ENCODE assay signal across 2 cellular contexts in genomic region chr10:95395947-95396449, GRCh38.
TF ChIP-seq lines count a peak whose summit lies in the region.

No MANE protein-coding gene starts in this region.

TF ChIP-seq in Ishikawa, 13 proteins besides CTCF, POLR2A, EP300 and RAD21 (continued from another document):
- no peak for TF ChIP-seq EGR1 (IDR thresholded peaks at IDR 0.05)
- no peak for TF ChIP-seq TAF1 (IDR thresholded peaks at IDR 0.05; ENCODE audit: low read depth)
- TF ChIP-seq CREB1 (IDR thresholded peaks at IDR 0.05; ENCODE audit: low read depth), result no peak
- TF ChIP-seq, protein P1, sequence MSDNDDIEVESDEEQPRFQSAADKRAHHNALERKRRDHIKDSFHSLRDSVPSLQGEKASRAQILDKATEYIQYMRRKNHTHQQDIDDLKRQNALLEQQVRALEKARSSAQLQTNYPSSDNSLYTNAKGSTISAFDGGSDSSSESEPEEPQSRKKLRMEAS (IDR thresholded peaks at IDR 0.05), result 0 out of 2 replicates have a peak, but pooled peaks have one; percentile 14
- TF ChIP-seq FOXM1 (IDR thresholded peaks at IDR 0.05; ENCODE audit: borderline replicate concordance, low read depth), result no peak
- peak; percentile 89 for TF ChIP-seq NFIC (IDR thresholded peaks at IDR 0.05)
- TF ChIP-seq CEBPB (IDR thresholded peaks at IDR 0.05), result no peak
TF ChIP-seq in Ishikawa: peak in this region for 4.

TF ChIP-seq in SK-N-SH, 30 proteins besides CTCF, POLR2A, EP300 and RAD21 (continued from another document):
- TF ChIP-seq REST (IDR thresholded peaks at IDR 0.05; ENCODE audit: low read depth, low read length) (no peak), TEAD4 (IDR thresholded peaks at IDR 0.05; ENCODE audit: borderline replicate concordance, insufficient read depth) (no peak), YY1 (IDR thresholded peaks at IDR 0.05; ENCODE audit: low read depth) (no peak)
